Comparison of ENCODE assay signal across 8 cellular contexts in the genomic region with DNA sequence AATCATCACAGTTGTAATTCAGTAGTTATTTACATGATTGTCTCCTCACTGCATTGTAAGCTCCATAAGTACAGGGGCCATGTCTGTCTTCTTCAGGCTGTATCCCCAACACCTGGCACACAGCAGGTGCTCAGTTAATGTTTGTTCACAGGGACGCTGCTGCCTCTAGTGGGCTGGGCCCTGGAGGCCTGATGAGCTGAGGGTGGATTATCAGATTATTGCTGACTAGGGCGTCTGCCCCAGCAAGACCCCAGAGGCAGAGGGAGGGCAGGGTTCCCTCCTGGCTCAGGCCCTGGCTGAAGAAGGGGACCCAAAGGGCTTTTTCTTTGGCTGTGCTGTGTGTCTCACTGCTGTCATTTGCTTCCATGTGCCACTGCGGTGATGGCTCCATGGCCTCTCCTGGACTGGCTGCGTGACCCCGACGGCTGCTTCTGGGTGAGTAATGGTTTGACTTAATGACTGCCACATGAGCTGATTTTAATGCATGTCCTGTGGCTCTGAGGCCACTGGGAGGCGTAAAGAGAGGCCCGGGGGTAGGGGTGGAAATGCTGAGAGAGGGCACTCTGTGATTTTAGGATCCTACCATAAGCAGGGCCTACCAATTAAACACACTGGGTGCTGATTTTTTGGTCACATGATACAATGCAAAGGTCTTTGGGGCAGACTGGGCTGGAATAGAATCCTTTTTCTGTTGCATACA. TPM values are rescaled to one million over a fixed set of nuclear protein-coding genes. Genes with fewer than 3 reads are reported as not detected.
A peak's percentile ranks its signal among the peaks of the same experiment; 100 is the strongest.
DNase-seq lines count a peak whose midpoint lies in the region; ATAC-seq, FAIRE-seq and TF ChIP-seq lines count a peak whose summit lies in the region.

No MANE protein-coding gene starts in this region.

- no peak overlapping the region for H3K4me2 ChIP-seq in keratinocyte (ENCODE audit: control insufficient read depth, extremely low read depth, insufficient read depth, low read depth, low read length)

- peaks cover 0 to 10% of the 10 kb centered on the region in 2 experiments; a peak in 2 of 3 replicates for H3K36me3 ChIP-seq in HEK293 (ENCODE audit: control insufficient read depth in 2 of 2, insufficient read depth in 1 of 2, low read length in 2 of 2)
- H3K36me3 ChIP-seq in keratinocyte (ENCODE audit: control insufficient read depth in 2 of 2, extremely low read depth in 1 of 2, insufficient read depth in 2 of 2, low read length in 2 of 2) = peaks cover 9 to 11% of the 10 kb centered on the region in 2 experiments

- dilution Hi-C loops in keratinocyte (cut with MboI; ENCODE audit: extremely low pct_ligation_motif_present, low sequenced_read_pairs) = no loop called here

- peak in 4 of 10 experiments; percentile 16 to 23 (median 20) for DNase-seq in CD4-positive, alpha-beta T cell
- DNase-seq in activated CD4-positive, alpha-beta T cell treated with anti-CD3 and anti-CD28 coated beads, Interleukin-2, amount 50 U/mL, for 1 hour = peak; percentile 23
- DNase-seq in keratinocyte (ENCODE audit: low read depth, low spot score) (no peak), retina (no peak), lower leg skin (ENCODE audit: low spot score in 2 of 2) (no peak), GM12891 (ENCODE audit: insufficient read length, low spot score) (no peak)

- intact Hi-C loops in CD4-positive, alpha-beta T cell (cut with DNase I, micrococcal nuclease) = no loop called here
- intact Hi-C loops in lower leg skin (cut with DNase I; ENCODE audit: low total_unique reads) = no loop called here

- peaks cover 39% of the 10 kb centered on the region for H3K4me1 Mint-ChIP-seq in CD4-positive, alpha-beta T cell (ENCODE audit: low read depth)

- FAIRE-seq in keratinocyte (lab: Jason Lieb, UNC) (no peak), GM12891 (lab: Jason Lieb, UNC) (no peak)

- ATAC-seq in CD4-positive, alpha-beta T cell (ENCODE audit: poor library complexity) = peak; percentile 72
- no peak for ATAC-seq in HG02852 (IDR thresholded peaks at IDR 0.05; ENCODE audit: unreplicated experiment)

- no peaks in the 10 kb centered on the region for H4K20me1 ChIP-seq in keratinocyte (ENCODE audit: control insufficient read depth, extremely low read depth, insufficient read depth, low read length)

- CTCF ChIA-PET in CD4-positive, alpha-beta T cell (lab: Charles Lee) = interaction anchor here (0.7 to 1.7 kb wide), 6 partner anchors 9 to 138 kb away, joined by 3 to 10 read pairs (median 4); a partner anchor contains a TSS
- CTCF ChIA-PET in HEK293 (lab: Yijun Ruan, JAX) = interaction anchor here (0.6 to 3.1 kb wide), 10 partner anchors 9 to 309 kb away, joined by 3 to 29 read pairs (median 3); no protein-coding TSS in a partner anchor

- no peaks in the 10 kb centered on the region for H3K27me3 ChIP-seq in CD4-positive, alpha-beta T cell (ENCODE audit: control insufficient read depth, insufficient read depth, low read length)
- no peaks in the 10 kb centered on the region for H3K27me3 ChIP-seq in keratinocyte (ENCODE audit: control insufficient read depth, extremely low read depth, insufficient read depth, low read length)

- no peak overlapping the region for H3K27ac Mint-ChIP-seq in CD4-positive, alpha-beta T cell

- H3K4me3 Mint-ChIP-seq in CD4-positive, alpha-beta T cell = no peak overlapping the region

- no peaks in the 10 kb centered on the region for H3K9me1 ChIP-seq in keratinocyte (ENCODE audit: control insufficient read depth, extremely low read depth, insufficient read depth, low read length)

- H3K9me3 ChIP-seq in CD4-positive, alpha-beta T cell (ENCODE audit: control insufficient read depth, low read length) = no peaks in the 10 kb centered on the region
- H3K9me3 ChIP-seq in HEK293 (ENCODE audit: control insufficient read depth, insufficient read depth, low read depth, low read length) (no peaks in the 10 kb centered on the region), keratinocyte (ENCODE audit: control insufficient read depth, low read depth, low read length) (no peaks in the 10 kb centered on the region)

- no peak overlapping the region for H2AFZ ChIP-seq in keratinocyte (ENCODE audit: control insufficient read depth, low read length)

- no peak overlapping the region for H3K9ac ChIP-seq in keratinocyte (ENCODE audit: control insufficient read depth, extremely low read depth, insufficient read depth, low read length)

- 66 to 79% methylated on average over 8 of the region's 8 CpGs for WGBS in lower leg skin, 2 donors

- H3K27me3 Mint-ChIP-seq in CD4-positive, alpha-beta T cell = no peaks in the 10 kb centered on the region

- TF ChIP-seq POLR2A in lower leg skin (IDR thresholded peaks at IDR 0.05) (no peak), GM12891 (IDR thresholded peaks at IDR 0.05; ENCODE audit: low read depth, low read length) (no peak)

- H3K27ac ChIP-seq in CD4-positive, alpha-beta T cell (ENCODE audit: low read depth, low read length) = no peak overlapping the region
- no peak overlapping the region for H3K27ac ChIP-seq in HEK293 (ENCODE audit: extremely low read depth, low read depth, low read length)
- H3K27ac ChIP-seq in keratinocyte (ENCODE audit: control insufficient read depth, insufficient read depth, low read length) = no peak overlapping the region

- no peak overlapping the region for H3K4me3 ChIP-seq in HEK293 (ENCODE audit: low read depth, low read length)
- no peak overlapping the region for H3K4me3 ChIP-seq in keratinocyte (ENCODE audit: control insufficient read depth in 2 of 3, extremely low read depth in 1 of 3, insufficient read depth in 2 of 3, low read depth in 1 of 3, low read length in 3 of 3)
- no peak overlapping the region for H3K4me3 ChIP-seq in lower leg skin (ENCODE audit: low read depth, poor library complexity, severe bottlenecking)

- peak; percentile 23 for TF ChIP-seq CTCF in CD4-positive, alpha-beta T cell (IDR thresholded peaks at IDR 0.05)
- TF ChIP-seq CTCF in HEK293 (tag by site-specific recombination; IDR thresholded peaks at IDR 0.05) (peak; percentile 70), keratinocyte (optimal IDR thresholded peaks at IDR 0.05 in 1 of 3, IDR thresholded peaks at IDR 0.05 in 1 of 3, conservative IDR thresholded peaks at IDR 0.05 in 1 of 3; ENCODE audit: extremely low read depth in 1 of 3, insufficient read depth in 2 of 3, low read length in 3 of 3) (peak; percentile 13 to 36 (median 24)), lower leg skin (IDR thresholded peaks at IDR 0.05) (no peak)

- POLR2A ChIA-PET in CD4-positive, alpha-beta T cell (lab: Charles Lee) = interaction anchor here (1.1 to 1.6 kb wide), 2 partner anchors 21 to 34 kb away, joined by 5 to 8 read pairs; a partner anchor contains a TSS
- POLR2A ChIA-PET in HEK293 (lab: Yijun Ruan, JAX) = interaction anchor here (1.3 kb wide), 1 partner anchor 9 kb away, joined by 4 read pairs; no protein-coding TSS in a partner anchor

- no peaks in the 10 kb centered on the region for H3K4me1 ChIP-seq in HEK293 (ENCODE audit: control insufficient read depth, insufficient read depth, low read length)
- no peaks in the 10 kb centered on the region for H3K4me1 ChIP-seq in keratinocyte (ENCODE audit: control insufficient read depth, extremely low read depth, insufficient read depth, low read length)

- H3K9me3 Mint-ChIP-seq in CD4-positive, alpha-beta T cell = no peaks in the 10 kb centered on the region

- peaks cover 3% of the 10 kb centered on the region for H3K79me2 ChIP-seq in keratinocyte (ENCODE audit: control insufficient read depth, insufficient read depth, low read length)

- H3K36me3 Mint-ChIP-seq in CD4-positive, alpha-beta T cell (ENCODE audit: low read depth) = no peaks in the 10 kb centered on the region

TF ChIP-seq in HEK293, 187 proteins besides CTCF, POLR2A, EP300 and RAD21 (continues in another document):
- TF ChIP-seq ZNF555 (tag by site-specific recombination; conservative IDR thresholded peaks at IDR 0.05) = no peak
- no peak for TF ChIP-seq MEIS1 (CRISPR knock-in tag; IDR thresholded peaks at IDR 0.05; ENCODE audit: borderline replicate concordance)
- TF ChIP-seq, protein P1, sequence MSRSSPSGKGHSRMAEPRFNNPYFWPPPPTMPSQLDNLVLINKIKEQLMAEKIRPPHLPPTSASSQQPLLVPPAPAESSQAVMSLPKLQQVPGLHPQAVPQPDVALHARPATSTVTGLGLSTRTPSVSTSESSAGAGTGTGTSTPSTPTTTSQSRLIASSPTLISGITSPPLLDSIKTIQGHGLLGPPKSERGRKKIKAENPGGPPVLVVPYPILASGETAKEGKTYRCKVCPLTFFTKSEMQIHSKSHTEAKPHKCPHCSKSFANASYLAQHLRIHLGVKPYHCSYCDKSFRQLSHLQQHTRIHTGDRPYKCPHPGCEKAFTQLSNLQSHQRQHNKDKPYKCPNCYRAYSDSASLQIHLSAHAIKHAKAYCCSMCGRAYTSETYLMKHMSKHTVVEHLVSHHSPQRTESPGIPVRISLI (tag by site-specific recombination; IDR thresholded peaks at IDR 0.05) = no peak
- no peak for TF ChIP-seq ZNF571 (tag by site-specific recombination; IDR thresholded peaks at IDR 0.05)

TF ChIP-seq in GM12891, 5 proteins besides CTCF, POLR2A, EP300 and RAD21:
- TF ChIP-seq POU2F2 (IDR thresholded peaks at IDR 0.05; ENCODE audit: low read depth, low read length) = no peak
- TF ChIP-seq PAX5 (IDR thresholded peaks at IDR 0.05; ENCODE audit: insufficient read depth, low read length, severe bottlenecking) = no peak
- no peak for TF ChIP-seq POLR2AphosphoS5 (IDR thresholded peaks at IDR 0.05; ENCODE audit: low read depth, low read length)
- TF ChIP-seq SPI1 (IDR thresholded peaks at IDR 0.05; ENCODE audit: low read depth, low read length) = no peak

RNA-seq across cellular contexts. Expression of a gene that starts 20.8 kb away (rescaled TPM):
- total RNA-seq in CD4-positive, alpha-beta T cell = 100 to 1,000 TPM; 138 to 145 TPM
- 16.4 to 23.6 TPM (median 21.1 TPM) in 3 replicates for polyA plus RNA-seq in keratinocyte
- 28.2 TPM for polyA plus RNA-seq in keratinocyte (2011; ENCODE audit: low read depth)
- 12.6 and 22.4 TPM in 2 replicates for polyA plus RNA-seq in keratinocyte (2011; cell fraction: cytosol; rRNA removed)
- 44.3 and 50.2 TPM in 2 replicates for polyA plus RNA-seq in keratinocyte (2011; cell fraction: nucleus; rRNA removed)
- 9.3 and 16.2 TPM in 2 replicates for polyA plus RNA-seq in keratinocyte (2012; ENCODE audit: low replicate concordance)
- polyA minus RNA-seq in keratinocyte = 25.9 to 43.2 TPM (median 29.4 TPM) in 3 replicates
- 15.5 TPM for polyA minus RNA-seq in keratinocyte (2011; cell fraction: cytosol; rRNA and poly(A)+ RNA removed)
- 32.4 and 65.4 TPM in 2 replicates for polyA minus RNA-seq in keratinocyte (2011; cell fraction: nucleus; rRNA and poly(A)+ RNA removed)
- 10 to 100 TPM; 41.1 to 60.2 (median 50.3) TPM for total RNA-seq in lower leg skin
- 4.6 TPM for polyA plus RNA-seq in GM12891 (2012; ENCODE audit: low read depth, missing spikeins)

Comparison
In these comparisons a context has a peak if more than half of its experiments do, and no peak if none do; other contexts are left out.
1. CTCF ChIP-seq: peak in CD4-positive, alpha-beta T cell (single experiment), HEK293 (single experiment) and keratinocyte (3 of 3); none in lower leg skin (0 of 3).